In the genomic region with DNA sequence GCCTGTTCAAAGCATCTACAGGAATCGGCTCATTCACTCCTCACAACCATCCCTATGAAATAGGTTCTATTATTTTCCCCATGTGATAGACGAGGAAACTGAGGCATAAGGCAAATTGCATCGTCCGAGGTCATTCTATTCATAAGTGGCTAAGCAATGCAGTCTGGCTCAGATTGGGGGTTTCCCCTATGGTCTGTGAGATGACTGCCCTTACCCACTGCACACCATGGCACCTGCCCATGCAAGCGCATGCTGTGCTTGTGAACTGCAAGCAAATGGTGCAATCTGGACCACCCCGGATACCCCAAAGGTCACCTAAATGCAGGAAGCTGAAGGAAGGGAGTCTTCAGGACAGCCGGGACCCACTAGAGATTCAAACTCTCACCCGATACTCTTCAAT, we compare ENCODE assay signal across 22 cellular contexts.
DNase-seq lines count a peak whose midpoint lies in the region; ATAC-seq, FAIRE-seq and TF ChIP-seq lines count a peak whose summit lies in the region.
"Had no signal": no experiment of that assay in that cellular context is flagged by ENCODE, and none has a peak within 500 bp of the region (broad histone marks: within the 10 kb centered on the region; RNA-seq: fewer than 3 reads in every experiment).

No MANE protein-coding gene starts in this region.

- no peak overlapping the region for H2AFZ ChIP-seq in GM12878 (ENCODE audit: control insufficient read depth, low read depth, low read length)

- TF ChIP-seq RAD21 in GM12878 (IDR thresholded peaks at IDR 0.05; ENCODE audit: insufficient read depth, low read depth, low read length) = no peak

- in situ Hi-C loops in G401 (cut with HindIII; ENCODE audit: low sequenced_read_pairs) = no loop called here
- in situ Hi-C loops in GM12878 (cut with MboI) = no loop called here

- no peaks in the 10 kb centered on the region for H3K79me2 ChIP-seq in GM12878 (ENCODE audit: control insufficient read depth, insufficient read depth, low read length)

- DNase-seq in G401 (ENCODE audit: low spot score) = peak; percentile 5
- DNase-seq in GM12878 (ENCODE audit: low read depth, low spot score) = no peak
- no peak for DNase-seq in stimulated activated naive B cell treated with anti-CD40 and anti-IgM and Interleukin-4, amounts not matched to agents 10 μg/mL and 1 μg/mL and 100 μg/mL, for 72 hours
- DNase-seq in urothelium cell line (ENCODE audit: low spot score) = no peak
- DNase-seq in NCI-H345 treated with DMSO at 0.1 percent for 48 hours (lab: John Stamatoyannopoulos, UW; ENCODE audit: unreplicated experiment) = no peak
- no peak for DNase-seq in GM19240 (ENCODE audit: insufficient read length, low spot score)
- no peak for DNase-seq in NCI-H2196 (lab: John Stamatoyannopoulos, UW; ENCODE audit: unreplicated experiment)
- DNase-seq: AML-193; Caco-2; Calu3; CD4-positive, alpha-beta T cell; CD8-positive, alpha-beta T cell; DMS79 treated with DMSO at 0.1 percent for 48 hours; GDM1 had no signal

- no peak overlapping the region for H3K4me2 ChIP-seq in GM12878 (ENCODE audit: control insufficient read depth, insufficient read depth)
- H3K4me2 ChIP-seq: A549; BLaER1 treated with 17β-estradiol and CSF1 and Interleukin-3, amounts not matched to agents 10 nM and 100 nM had no signal

- H3K4me1 ChIP-seq in GM12878 (ENCODE audit: control insufficient read depth, insufficient read depth, low read length) = no peaks in the 10 kb centered on the region
- H3K4me1 ChIP-seq: BLaER1 treated with 17β-estradiol and CSF1 and Interleukin-3, amounts not matched to agents 10 nM and 100 nM; Caco-2 had no signal

- no peaks in the 10 kb centered on the region for H3K4me1 Mint-ChIP-seq in stimulated activated naive B cell treated with anti-CD40 and anti-IgM and Interleukin-4, amounts not matched to agents 10 μg/mL and 1 μg/mL and 100 μg/mL, for 72 hours
- H3K4me1 Mint-ChIP-seq: B cell had no signal

- no peak overlapping the region for H3K27ac ChIP-seq in GM12878 (ENCODE audit: control insufficient read depth, insufficient read depth)
- H3K27ac ChIP-seq: 22Rv1; A549; BLaER1 treated with 17β-estradiol and CSF1 and Interleukin-3, amounts not matched to agents 10 nM and 100 nM; C4-2B had no signal

- WGBS in GM12878 (ENCODE audit: insufficient coverage, insufficient replicate concordance, low lambda C conversion rate, missing lambda C conversion rate) = 39% methylated on average over 8 of the region's 8 CpGs

- no peak overlapping the region for H3K4me3 Mint-ChIP-seq in stimulated activated naive B cell treated with anti-CD40 and anti-IgM and Interleukin-4, amounts not matched to agents 10 μg/mL and 1 μg/mL and 100 μg/mL, for 72 hours
- H3K4me3 Mint-ChIP-seq: B cell; CD4-positive, alpha-beta T cell; CD8-positive, alpha-beta T cell had no signal

- RAD21 ChIA-PET in GM12878 (lab: Charles Lee; ENCODE audit: unreplicated experiment) = interaction anchor here (0.7 kb wide), 1 partner anchor 45 kb away, joined by 3 read pairs; no protein-coding TSS in a partner anchor

- H4K20me1 ChIP-seq in GM12878 (ENCODE audit: control insufficient read depth, insufficient read depth) = no peaks in the 10 kb centered on the region

- POLR2A ChIA-PET in GM12878 (lab: Charles Lee) = no interaction called here

- no peak for TF ChIP-seq EP300 in GM12878 (IDR thresholded peaks at IDR 0.05; ENCODE audit: borderline replicate concordance in 1 of 2, control insufficient read depth in 1 of 2, low read depth in 2 of 2, low read length in 2 of 2)

- peak; percentile 35; the same call in 1 of the 3 replicates for ATAC-seq in GM12878
- peak; percentile 41 to 58 for ATAC-seq in stimulated activated naive B cell treated with anti-CD40 and anti-IgM and Interleukin-4, amounts not matched to agents 10 μg/mL and 1 μg/mL and 100 μg/mL, for 72 hours (replicated peaks)
- ATAC-seq: A549; CD8-positive, alpha-beta T cell had no signal

- CTCF ChIA-PET in GM12878 (lab: Yijun Ruan, JAX) = interaction anchor here (0.8 kb wide), 1 partner anchor 45 kb away, joined by 3 read pairs; no protein-coding TSS in a partner anchor

- no peaks in the 10 kb centered on the region for H3K9me3 ChIP-seq in GM12878 (replicated peaks; ENCODE audit: control insufficient read depth, insufficient read depth, low read length)
- H3K9me3 ChIP-seq: A549; BLaER1 treated with 17β-estradiol and CSF1 and Interleukin-3, amounts not matched to agents 10 nM and 100 nM; Caco-2 had no signal

- H3K36me3 Mint-ChIP-seq in stimulated activated naive B cell treated with anti-CD40 and anti-IgM and Interleukin-4, amounts not matched to agents 10 μg/mL and 1 μg/mL and 100 μg/mL, for 72 hours = no peaks in the 10 kb centered on the region
- H3K36me3 Mint-ChIP-seq: CD8-positive, alpha-beta T cell had no signal

- H3K9ac ChIP-seq in GM12878 (ENCODE audit: control insufficient read depth, insufficient read depth, low read length) = no peak overlapping the region
- H3K9ac ChIP-seq: BLaER1 treated with 17β-estradiol and CSF1 and Interleukin-3, amounts not matched to agents 10 nM and 100 nM had no signal

- H3K27ac Mint-ChIP-seq in stimulated activated naive B cell treated with anti-CD40 and anti-IgM and Interleukin-4, amounts not matched to agents 10 μg/mL and 1 μg/mL and 100 μg/mL, for 72 hours = no peak overlapping the region
- H3K27ac Mint-ChIP-seq: B cell; CD4-positive, alpha-beta T cell; CD8-positive, alpha-beta T cell had no signal

- no peaks in the 10 kb centered on the region for H3K27me3 Mint-ChIP-seq in stimulated activated naive B cell treated with anti-CD40 and anti-IgM and Interleukin-4, amounts not matched to agents 10 μg/mL and 1 μg/mL and 100 μg/mL, for 72 hours
- H3K27me3 Mint-ChIP-seq: B cell; CD4-positive, alpha-beta T cell had no signal

- intact Hi-C loops in GM12878 (cut with micrococcal nuclease; ENCODE audit: unreplicated experiment) = no loop called here

- H3K9me3 Mint-ChIP-seq in stimulated activated naive B cell treated with anti-CD40 and anti-IgM and Interleukin-4, amounts not matched to agents 10 μg/mL and 1 μg/mL and 100 μg/mL, for 72 hours = no peaks in the 10 kb centered on the region
- H3K9me3 Mint-ChIP-seq: CD4-positive, alpha-beta T cell; CD8-positive, alpha-beta T cell had no signal

- H3K36me3 ChIP-seq in GM12878 (ENCODE audit: control insufficient read depth in 2 of 2, insufficient read depth in 2 of 2, low read length in 1 of 2) = no peaks in the 10 kb centered on the region

- SMC1A ChIA-PET in GM12878 (lab: Charles Lee; ENCODE audit: uncharacterized antibody, unreplicated experiment) = no interaction called here

- H3K4me3 ChIP-seq in GM12878 = no peak overlapping the region
- H3K4me3 ChIP-seq: A549; BLaER1 treated with 17β-estradiol and CSF1 and Interleukin-3, amounts not matched to agents 10 nM and 100 nM had no signal

- TF ChIP-seq POLR2A in GM12878 (IDR thresholded peaks at IDR 0.05; ENCODE audit: low read depth, low read length) = no peak

- no peak for TF ChIP-seq CTCF in GM12878 (IDR thresholded peaks at IDR 0.05 in 2 of 3, conservative IDR thresholded peaks at IDR 0.05 in 1 of 3; ENCODE audit: control insufficient read depth in 2 of 3, extremely low read depth in 1 of 3, insufficient read depth in 1 of 3, low read depth in 3 of 3, low read length in 3 of 3)

- no peak for FAIRE-seq in GM12878 (lab: Jason Lieb, UNC)
- FAIRE-seq in urothelium cell line (lab: Jason Lieb, UNC) = peak; percentile 40
- FAIRE-seq: A549, D721Med, GM12892, GM18507 had no signal

- H3K27me3 ChIP-seq in GM12878 (replicated peaks in 1 of 2; ENCODE audit: control insufficient read depth in 2 of 2, insufficient read depth in 2 of 2, low read length in 1 of 2) = no peaks in the 10 kb centered on the region
- H3K27me3 ChIP-seq: BLaER1 treated with 17β-estradiol and CSF1 and Interleukin-3, amounts not matched to agents 10 nM and 100 nM had no signal

- no TSS peak for BruUV-seq in GM12878 (replicated peaks; lab: Mats Ljungman, UMichigan)

TF ChIP-seq in GM12878, 131 proteins besides CTCF, POLR2A, EP300 and RAD21 (continues in another document):
- TF ChIP-seq, protein P1, sequence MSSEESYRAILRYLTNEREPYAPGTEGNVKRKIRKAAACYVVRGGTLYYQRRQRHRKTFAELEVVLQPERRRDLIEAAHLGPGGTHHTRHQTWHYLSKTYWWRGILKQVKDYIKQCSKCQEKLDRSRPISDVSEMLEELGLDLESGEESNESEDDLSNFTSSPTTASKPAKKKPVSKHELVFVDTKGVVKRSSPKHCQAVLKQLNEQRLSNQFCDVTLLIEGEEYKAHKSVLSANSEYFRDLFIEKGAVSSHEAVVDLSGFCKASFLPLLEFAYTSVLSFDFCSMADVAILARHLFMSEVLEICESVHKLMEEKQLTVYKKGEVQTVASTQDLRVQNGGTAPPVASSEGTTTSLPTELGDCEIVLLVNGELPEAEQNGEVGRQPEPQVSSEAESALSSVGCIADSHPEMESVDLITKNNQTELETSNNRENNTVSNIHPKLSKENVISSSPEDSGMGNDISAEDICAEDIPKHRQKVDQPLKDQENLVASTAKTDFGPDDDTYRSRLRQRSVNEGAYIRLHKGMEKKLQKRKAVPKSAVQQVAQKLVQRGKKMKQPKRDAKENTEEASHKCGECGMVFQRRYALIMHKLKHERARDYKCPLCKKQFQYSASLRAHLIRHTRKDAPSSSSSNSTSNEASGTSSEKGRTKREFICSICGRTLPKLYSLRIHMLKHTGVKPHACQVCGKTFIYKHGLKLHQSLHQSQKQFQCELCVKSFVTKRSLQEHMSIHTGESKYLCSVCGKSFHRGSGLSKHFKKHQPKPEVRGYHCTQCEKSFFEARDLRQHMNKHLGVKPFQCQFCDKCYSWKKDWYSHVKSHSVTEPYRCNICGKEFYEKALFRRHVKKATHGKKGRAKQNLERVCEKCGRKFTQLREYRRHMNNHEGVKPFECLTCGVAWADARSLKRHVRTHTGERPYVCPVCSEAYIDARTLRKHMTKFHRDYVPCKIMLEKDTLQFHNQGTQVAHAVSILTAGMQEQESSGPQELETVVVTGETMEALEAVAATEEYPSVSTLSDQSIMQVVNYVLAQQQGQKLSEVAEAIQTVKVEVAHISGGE (CRISPR knock-in tag; IDR thresholded peaks at IDR 0.05) = no peak
